ENCODE assay signal across 21 cellular contexts in the genomic region with DNA sequence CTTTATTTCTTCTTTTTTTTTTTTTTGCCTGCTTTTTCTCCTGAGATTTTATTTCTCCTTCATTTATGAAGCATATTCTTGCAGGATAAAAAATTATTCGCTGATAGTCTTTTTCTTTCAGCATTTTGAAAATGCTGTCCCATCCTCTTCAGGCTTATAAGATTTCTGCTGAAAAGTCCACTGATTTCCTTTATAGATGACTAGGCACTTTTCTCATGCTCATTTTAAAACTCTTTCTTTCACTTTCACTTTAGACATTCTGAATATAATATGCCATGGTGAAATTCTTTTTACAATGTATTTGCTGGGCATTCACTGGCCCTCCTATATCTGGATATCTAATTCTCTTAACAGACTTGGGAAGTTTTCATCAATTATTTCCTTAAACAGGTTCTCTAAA.
"Had no signal": no experiment of that assay in that cellular context is flagged by ENCODE, and none has a peak within 500 bp of the region (broad histone marks: within the 10 kb centered on the region; RNA-seq: fewer than 3 reads in every experiment).

No MANE protein-coding gene starts in this region.

- DNase-seq: activated CD4-positive, alpha-beta memory T cell treated with anti-CD3 and anti-CD28 coated beads, Interleukin-2, amount 10 ng/mL, durations not matched to agents 7 days and 5 days; activated CD4-positive, alpha-beta T cell treated with anti-CD3 and anti-CD28 coated beads for 48 hours; activated gamma-delta T cell treated with Interleukin-2 at 50 U/mL for 16 hours; activated naive CD4-positive, alpha-beta T cell treated with anti-CD3 and anti-CD28 coated beads, Interleukin-2, amount 50 U/mL, for 16 hours; esophagus squamous epithelium; left lung; lower lobe of right lung; mesenchymal stem cell; naive thymus-derived CD8-positive, alpha-beta T cell; stimulated activated CD4-positive, alpha-beta T cell treated with anti-CD3 and anti-CD28 coated beads, Interleukin-15, amount 100 ng/mL, for 24 hours; stimulated activated CD4-positive, alpha-beta T cell treated with anti-CD3 and anti-CD28 coated beads, Interleukin-2, amount 100 ng/mL, for 24 hours; stimulated activated naive CD4-positive, alpha-beta T cell; T1000; testis; transverse colon; WERI-Rb-1 had no signal

- H3K27me3 Mint-ChIP-seq: central memory CD8-positive, alpha-beta T cell; dendritic cell treated with granulocyte-macrophage colony-stimulating factor and Interleukin-4, amounts not matched to agents 40 ng/mL and 50 ng/mL, for 4 days had no signal

- FAIRE-seq: bronchial epithelial cell had no signal

- H3K27me3 ChIP-seq: esophagus squamous epithelium, left lung, right atrium auricular region, testis, transverse colon had no signal

- H3K4me3 Mint-ChIP-seq: activated CD4-positive, alpha-beta memory T cell treated with anti-CD3 and anti-CD28 coated beads, Interleukin-2, amount 10 ng/mL, durations not matched to agents 7 days and 5 days; central memory CD8-positive, alpha-beta T cell; dendritic cell treated with granulocyte-macrophage colony-stimulating factor and Interleukin-4, amounts not matched to agents 40 ng/mL and 50 ng/mL, for 4 days; naive thymus-derived CD8-positive, alpha-beta T cell; T-helper 1 cell treated with Interleukin-12 subunit alpha and Interleukin-12 subunit beta and Interleukin-4 antibody, amounts not matched to agents 30 μg/mL and 1 μg/mL, for 36 hours had no signal

- H3K27ac ChIP-seq: esophagus squamous epithelium, left lung, lower lobe of right lung, right atrium auricular region, testis, transverse colon, WERI-Rb-1 had no signal

- H3K4me1 ChIP-seq: esophagus squamous epithelium, left lung, lower lobe of right lung, right atrium auricular region, testis, transverse colon had no signal

- H3K27ac Mint-ChIP-seq: activated CD4-positive, alpha-beta memory T cell treated with anti-CD3 and anti-CD28 coated beads, Interleukin-2, amount 10 ng/mL, durations not matched to agents 7 days and 5 days; dendritic cell treated with granulocyte-macrophage colony-stimulating factor and Interleukin-4, amounts not matched to agents 40 ng/mL and 50 ng/mL, for 4 days; T-helper 1 cell treated with Interleukin-12 subunit alpha and Interleukin-12 subunit beta and Interleukin-4 antibody, amounts not matched to agents 30 μg/mL and 1 μg/mL, for 36 hours had no signal

- H3K36me3 ChIP-seq: right atrium auricular region had no signal

- H3K4me3 ChIP-seq: esophagus squamous epithelium, left lung, lower lobe of right lung, right atrium auricular region, testis, transverse colon had no signal

- H3K9me3 ChIP-seq: testis had no signal

- ATAC-seq: left lung; lower lobe of right lung; naive thymus-derived CD8-positive, alpha-beta T cell had no signal

- H3K4me1 Mint-ChIP-seq: central memory CD8-positive, alpha-beta T cell had no signal
